ENCODE assay signal across 1 cellular context in genomic region chr4:98845960-98846359, GRCh38.
TF ChIP-seq lines count a peak whose summit lies in the region.

No MANE protein-coding gene starts in this region.

TF ChIP-seq in K562, 482 proteins besides CTCF, POLR2A, EP300 and RAD21 (continued from another document):
- no peak for TF ChIP-seq ZBTB40 (IDR thresholded peaks at IDR 0.05)
- TF ChIP-seq ZBTB40 (CRISPR knock-in tag; IDR thresholded peaks at IDR 0.05), result no peak
- no peak for TF ChIP-seq KAT7 (CRISPR knock-in tag; IDR thresholded peaks at IDR 0.05; ENCODE audit: borderline replicate concordance)
- TF ChIP-seq HDAC8 (tag; IDR thresholded peaks at IDR 0.05), result no peak
- TF ChIP-seq PTRF (tag; IDR thresholded peaks at IDR 0.05), result no peak
- peak in 1 of 2 experiments; percentile 82; a peak in 2 of 3 replicates for TF ChIP-seq CBX3 (IDR thresholded peaks at IDR 0.05; ENCODE audit: borderline replicate concordance in 1 of 2, low read length in 2 of 2)
- TF ChIP-seq GTF2A2 (tag; IDR thresholded peaks at IDR 0.05), result no peak
- no peak for TF ChIP-seq KLF16 (IDR thresholded peaks at IDR 0.05)
- TF ChIP-seq ILF3 (IDR thresholded peaks at IDR 0.05; ENCODE audit: borderline replicate concordance), result no peak
- no peak for TF ChIP-seq PYGO2 (tag; IDR thresholded peaks at IDR 0.05)
- no peak for TF ChIP-seq FOXA3 (CRISPR knock-in tag; conservative IDR thresholded peaks at IDR 0.05 in 1 of 2, IDR thresholded peaks at IDR 0.05 in 1 of 2)
- TF ChIP-seq, protein P1, sequence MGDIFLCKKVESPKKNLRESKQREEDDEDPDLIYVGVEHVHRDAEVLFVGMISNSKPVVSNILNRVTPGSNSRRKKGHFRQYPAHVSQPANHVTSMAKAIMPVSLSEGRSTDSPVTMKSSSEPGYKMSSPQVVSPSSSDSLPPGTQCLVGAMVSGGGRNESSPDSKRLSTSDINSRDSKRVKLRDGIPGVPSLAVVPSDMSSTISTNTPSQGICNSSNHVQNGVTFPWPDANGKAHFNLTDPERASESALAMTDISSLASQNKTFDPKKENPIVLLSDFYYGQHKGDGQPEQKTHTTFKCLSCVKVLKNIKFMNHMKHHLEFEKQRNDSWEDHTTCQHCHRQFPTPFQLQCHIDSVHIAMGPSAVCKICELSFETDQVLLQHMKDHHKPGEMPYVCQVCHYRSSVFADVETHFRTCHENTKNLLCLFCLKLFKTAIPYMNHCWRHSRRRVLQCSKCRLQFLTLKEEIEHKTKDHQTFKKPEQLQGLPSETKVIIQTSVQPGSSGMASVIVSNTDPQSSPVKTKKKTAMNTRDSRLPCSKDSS (IDR thresholded peaks at IDR 0.05; ENCODE audit: low read depth, partially characterized antibody), result peak; percentile 52
- TF ChIP-seq NUFIP1 (IDR thresholded peaks at IDR 0.05; ENCODE audit: partially characterized antibody), result no peak
- TF ChIP-seq CBX1 (IDR thresholded peaks at IDR 0.05; ENCODE audit: low read depth), result no peak
- TF ChIP-seq MAZ (CRISPR knock-in tag; conservative IDR thresholded peaks at IDR 0.05 in 1 of 2, IDR thresholded peaks at IDR 0.05 in 1 of 2), result no peak
- TF ChIP-seq TARDBP (IDR thresholded peaks at IDR 0.05), result no peak
- no peak for TF ChIP-seq BRD9 (IDR thresholded peaks at IDR 0.05; ENCODE audit: low read depth, partially characterized antibody)
- TF ChIP-seq TRIM24 (IDR thresholded peaks at IDR 0.05), result 0 out of 4 replicates have a peak, but pooled peaks of 1 of the 2 experiments have one; percentile 18
- no peak for TF ChIP-seq CEBPB (tag; IDR thresholded peaks at IDR 0.05)
- TF ChIP-seq TRIM28 (IDR thresholded peaks at IDR 0.05), result 0 out of 2 replicates have a peak, but pooled peaks have one; percentile 40
- TF ChIP-seq, protein P2, sequence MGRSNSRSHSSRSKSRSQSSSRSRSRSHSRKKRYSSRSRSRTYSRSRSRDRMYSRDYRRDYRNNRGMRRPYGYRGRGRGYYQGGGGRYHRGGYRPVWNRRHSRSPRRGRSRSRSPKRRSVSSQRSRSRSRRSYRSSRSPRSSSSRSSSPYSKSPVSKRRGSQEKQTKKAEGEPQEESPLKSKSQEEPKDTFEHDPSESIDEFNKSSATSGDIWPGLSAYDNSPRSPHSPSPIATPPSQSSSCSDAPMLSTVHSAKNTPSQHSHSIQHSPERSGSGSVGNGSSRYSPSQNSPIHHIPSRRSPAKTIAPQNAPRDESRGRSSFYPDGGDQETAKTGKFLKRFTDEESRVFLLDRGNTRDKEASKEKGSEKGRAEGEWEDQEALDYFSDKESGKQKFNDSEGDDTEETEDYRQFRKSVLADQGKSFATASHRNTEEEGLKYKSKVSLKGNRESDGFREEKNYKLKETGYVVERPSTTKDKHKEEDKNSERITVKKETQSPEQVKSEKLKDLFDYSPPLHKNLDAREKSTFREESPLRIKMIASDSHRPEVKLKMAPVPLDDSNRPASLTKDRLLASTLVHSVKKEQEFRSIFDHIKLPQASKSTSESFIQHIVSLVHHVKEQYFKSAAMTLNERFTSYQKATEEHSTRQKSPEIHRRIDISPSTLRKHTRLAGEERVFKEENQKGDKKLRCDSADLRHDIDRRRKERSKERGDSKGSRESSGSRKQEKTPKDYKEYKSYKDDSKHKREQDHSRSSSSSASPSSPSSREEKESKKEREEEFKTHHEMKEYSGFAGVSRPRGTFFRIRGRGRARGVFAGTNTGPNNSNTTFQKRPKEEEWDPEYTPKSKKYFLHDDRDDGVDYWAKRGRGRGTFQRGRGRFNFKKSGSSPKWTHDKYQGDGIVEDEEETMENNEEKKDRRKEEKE (IDR thresholded peaks at IDR 0.05; ENCODE audit: borderline replicate concordance in 1 of 2, control insufficient read depth in 1 of 2, low read depth in 2 of 2, low read length in 1 of 2), result no peak
- TF ChIP-seq GTF2E2 (tag; IDR thresholded peaks at IDR 0.05), result no peak
- TF ChIP-seq HDAC6 (IDR thresholded peaks at IDR 0.05; ENCODE audit: low read depth, low read length), result no peak
- no peak for TF ChIP-seq ASH1L (IDR thresholded peaks at IDR 0.05; ENCODE audit: borderline replicate concordance, low read depth, partially characterized antibody)
- no peak for TF ChIP-seq NR4A1 (CRISPR knock-in tag; IDR thresholded peaks at IDR 0.05)
- TF ChIP-seq NR4A1 (tag; IDR thresholded peaks at IDR 0.05), result no peak
- TF ChIP-seq MAFK (IDR thresholded peaks at IDR 0.05; ENCODE audit: low read length), result no peak
- TF ChIP-seq, protein P3, sequence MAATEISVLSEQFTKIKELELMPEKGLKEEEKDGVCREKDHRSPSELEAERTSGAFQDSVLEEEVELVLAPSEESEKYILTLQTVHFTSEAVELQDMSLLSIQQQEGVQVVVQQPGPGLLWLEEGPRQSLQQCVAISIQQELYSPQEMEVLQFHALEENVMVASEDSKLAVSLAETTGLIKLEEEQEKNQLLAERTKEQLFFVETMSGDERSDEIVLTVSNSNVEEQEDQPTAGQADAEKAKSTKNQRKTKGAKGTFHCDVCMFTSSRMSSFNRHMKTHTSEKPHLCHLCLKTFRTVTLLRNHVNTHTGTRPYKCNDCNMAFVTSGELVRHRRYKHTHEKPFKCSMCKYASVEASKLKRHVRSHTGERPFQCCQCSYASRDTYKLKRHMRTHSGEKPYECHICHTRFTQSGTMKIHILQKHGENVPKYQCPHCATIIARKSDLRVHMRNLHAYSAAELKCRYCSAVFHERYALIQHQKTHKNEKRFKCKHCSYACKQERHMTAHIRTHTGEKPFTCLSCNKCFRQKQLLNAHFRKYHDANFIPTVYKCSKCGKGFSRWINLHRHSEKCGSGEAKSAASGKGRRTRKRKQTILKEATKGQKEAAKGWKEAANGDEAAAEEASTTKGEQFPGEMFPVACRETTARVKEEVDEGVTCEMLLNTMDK (IDR thresholded peaks at IDR 0.05; ENCODE audit: borderline replicate concordance, insufficient read depth, low read depth, low read length, poor library complexity, severe bottlenecking), result no peak
- TF ChIP-seq ZNF280B (CRISPR knock-in tag; IDR thresholded peaks at IDR 0.05), result 0 out of 2 replicates have a peak, but pooled peaks have one; percentile 42
- TF ChIP-seq KAT8 (IDR thresholded peaks at IDR 0.05; ENCODE audit: low read depth), result no peak
- TF ChIP-seq ZNF282 (CRISPR knock-in tag; IDR thresholded peaks at IDR 0.05), result no peak
